22 cellular contexts compared by ENCODE assay signal in the genomic region with DNA sequence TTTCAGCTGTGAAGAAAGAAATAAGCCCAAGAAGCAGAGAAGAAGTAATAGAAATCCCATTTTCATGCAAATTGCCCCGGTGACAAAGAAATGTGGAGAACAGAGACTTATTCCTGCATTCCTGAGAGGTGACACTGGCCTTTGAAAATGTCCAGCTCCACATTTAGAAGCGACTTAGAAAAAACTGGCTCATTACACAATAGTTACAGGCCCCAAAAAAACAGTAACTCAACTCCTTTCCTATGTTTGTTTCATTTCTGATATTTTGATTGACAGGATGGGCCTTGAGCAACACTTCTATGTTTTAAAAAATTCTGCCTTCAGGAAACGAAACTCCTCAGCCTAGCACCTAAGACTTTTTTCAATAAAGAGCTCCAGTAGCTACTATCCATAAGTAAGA.
DNase-seq lines count a peak whose midpoint lies in the region; ATAC-seq, FAIRE-seq and TF ChIP-seq lines count a peak whose summit lies in the region.
"Had no signal": no experiment of that assay in that cellular context is flagged by ENCODE, and none has a peak within 500 bp of the region (broad histone marks: within the 10 kb centered on the region; RNA-seq: fewer than 3 reads in every experiment).

No MANE protein-coding gene starts in this region.

- H4K20me1 ChIP-seq in GM23338 (replicated peaks; ENCODE audit: insufficient read depth): no peaks in the 10 kb centered on the region
- H4K20me1 ChIP-seq in SK-N-SH (ENCODE audit: insufficient read depth): no peaks in the 10 kb centered on the region

- peaks cover 5% of the 10 kb centered on the region; the same call in 1 of the 3 replicates for H3K36me3 Mint-ChIP-seq in GM23338 (ENCODE audit: low read depth)
- H3K36me3 Mint-ChIP-seq: memory B cell, T-cell had no signal

- TF ChIP-seq CTCF in GM23338 (conservative IDR thresholded peaks at IDR 0.05; ENCODE audit: low read depth in 2 of 2) (no peak), bronchial epithelial cell (IDR thresholded peaks at IDR 0.05; ENCODE audit: insufficient read depth, low read length, severe bottlenecking) (no peak), SK-N-SH (IDR thresholded peaks at IDR 0.05) (no peak), gastrocnemius medialis (IDR thresholded peaks at IDR 0.05 in 4 of 5, conservative IDR thresholded peaks at IDR 0.05 in 1 of 5) (no peak)

- no peak overlapping the region for H3K4me3 Mint-ChIP-seq in GM23338
- H3K4me3 Mint-ChIP-seq: memory B cell, T-cell had no signal

- intact Hi-C loops in gastrocnemius medialis (cut with DNase I; ENCODE audit: low total_unique reads): no loop called here

- no peak overlapping the region for H2BK120ac ChIP-seq in trophoblast cell (ENCODE audit: insufficient read depth, low read length, poor library complexity)

- H3K4me1 ChIP-seq in GM23338 (ENCODE audit: insufficient read depth) (no peaks in the 10 kb centered on the region; the same call in 1 of the 2 replicates), trophoblast cell (ENCODE audit: control insufficient read depth in 1 of 2, insufficient read depth in 2 of 2, low read length in 2 of 2) (peaks cover 3 to 10% of the 10 kb centered on the region in 2 experiments), SK-N-SH (ENCODE audit: control insufficient read depth in 1 of 2, insufficient read depth in 2 of 2, low read depth in 1 of 2, low read length in 1 of 2) (no peaks in the 10 kb centered on the region), gastrocnemius medialis (no peaks in the 10 kb centered on the region)
- H3K4me1 ChIP-seq: colonic mucosa had no signal

- ATAC-seq in GM23338 (no peak), gastrocnemius medialis (no peak)
- ATAC-seq: K562, sciatic nerve, T-cell had no signal

- H2AFZ ChIP-seq in GM23338 (no peak overlapping the region), trophoblast cell (ENCODE audit: insufficient read depth, low read length, poor library complexity) (no peak overlapping the region), SK-N-SH (ENCODE audit: low read depth) (no peak overlapping the region)

- no peak overlapping the region for H2AK5ac ChIP-seq in trophoblast cell (ENCODE audit: low read length)

- H3K14ac ChIP-seq in trophoblast cell (ENCODE audit: low read length): no peak overlapping the region

- no peaks in the 10 kb centered on the region for H3K27me3 ChIP-seq in GM23338 (ENCODE audit: insufficient read depth)
- no peaks in the 10 kb centered on the region for H3K27me3 ChIP-seq in bronchial epithelial cell (ENCODE audit: control insufficient read depth, insufficient read depth, low read length)
- no peaks in the 10 kb centered on the region for H3K27me3 ChIP-seq in trophoblast cell (ENCODE audit: insufficient read depth, low read length)
- no peaks in the 10 kb centered on the region for H3K27me3 ChIP-seq in SK-N-SH (ENCODE audit: insufficient read depth)
- no peaks in the 10 kb centered on the region for H3K27me3 ChIP-seq in gastrocnemius medialis
- H3K27me3 ChIP-seq: colonic mucosa had no signal

- H3K4me2 ChIP-seq in GM23338 (no peak overlapping the region), trophoblast cell (ENCODE audit: low read length) (no peak overlapping the region), SK-N-SH (no peak overlapping the region)

- no peak overlapping the region for H2BK5ac ChIP-seq in trophoblast cell (ENCODE audit: low read depth, low read length, poor library complexity)

- H4K91ac ChIP-seq in trophoblast cell (ENCODE audit: low read depth, low read length): no peak overlapping the region

- H4K8ac ChIP-seq in trophoblast cell (ENCODE audit: low read depth, low read length): no peak overlapping the region

- no peak overlapping the region for H3K27ac ChIP-seq in GM23338 (ENCODE audit: low read depth)
- peak overlapping the region; percentile 31 for H3K27ac ChIP-seq in trophoblast cell (ENCODE audit: low read depth, low read length)
- H3K27ac ChIP-seq in SK-N-SH (ENCODE audit: low read depth in 2 of 2, low read length in 1 of 2): no peak overlapping the region
- H3K27ac ChIP-seq in gastrocnemius medialis: no peak overlapping the region
- H3K27ac ChIP-seq: C4-2B, colonic mucosa, thoracic aorta had no signal

- TF ChIP-seq EP300 in SK-N-SH (IDR thresholded peaks at IDR 0.05; ENCODE audit: borderline replicate concordance in 1 of 2, low read depth in 1 of 2, low read length in 1 of 2): no peak

- in situ Hi-C loops in gastrocnemius medialis (cut with MboI; ENCODE audit: low sequenced_read_pairs in 4 of 4): no loop called here

- no peak overlapping the region for H3K18ac ChIP-seq in trophoblast cell (ENCODE audit: low read length)

- H3K4ac ChIP-seq in trophoblast cell (ENCODE audit: low read depth, low read length): no peak overlapping the region

- peaks cover 5% of the 10 kb centered on the region for H3K9me2 ChIP-seq in GM23338 (ENCODE audit: insufficient read depth)
- no peaks in the 10 kb centered on the region for H3K9me2 ChIP-seq in SK-N-SH

- CTCF ChIA-PET in SK-N-SH (lab: Yijun Ruan, JAX): no interaction called here

- H3K9ac ChIP-seq in trophoblast cell (ENCODE audit: low read length) (no peak overlapping the region), SK-N-SH (no peak overlapping the region)

- peaks cover 2% of the 10 kb centered on the region for H3K27me3 Mint-ChIP-seq in GM23338 (ENCODE audit: insufficient read depth, low read depth, poor library complexity)
- H3K27me3 Mint-ChIP-seq: memory B cell, T-cell had no signal

- TF ChIP-seq RAD21 in SK-N-SH (IDR thresholded peaks at IDR 0.05; ENCODE audit: low read length): no peak

- DNase-seq in GM23338 (ENCODE audit: low spot score) (peak; percentile 34), NOMO-1 (lab: John Stamatoyannopoulos, UW; ENCODE audit: unreplicated experiment in 2 of 2) (peak; percentile 87 to 92), bronchial epithelial cell (ENCODE audit: low read depth) (peak; percentile 8), trophoblast cell (no peak), SK-N-SH (no peak), GM12891 (ENCODE audit: insufficient read length, low spot score) (no peak), Kasumi-1 (lab: John Stamatoyannopoulos, UW) (no peak), gastrocnemius medialis (no peak)
- DNase-seq: activated gamma-delta T cell; anterior cingulate cortex; colonic mucosa; DMS53; H7; NCI-H1436 treated with DMSO at 0.1 percent for 48 hours; NCI-H2227 treated with DMSO at 0.1 percent for 48 hours; stimulated activated CD4-positive, alpha-beta T cell treated with anti-CD3 and anti-CD28 coated beads, Interleukin-2, amount 100 ng/mL, for 48 hours; T-cell had no signal

- no peak overlapping the region for H3K27ac Mint-ChIP-seq in GM23338
- H3K27ac Mint-ChIP-seq: memory B cell, T-cell had no signal

- TF ChIP-seq POLR2A in GM12891 (IDR thresholded peaks at IDR 0.05; ENCODE audit: low read depth, low read length) (no peak), gastrocnemius medialis (IDR thresholded peaks at IDR 0.05) (no peak)

- FAIRE-seq in bronchial epithelial cell (lab: Jason Lieb, UNC) (no peak), GM12891 (lab: Jason Lieb, UNC) (no peak)
- FAIRE-seq: K562 had no signal

- H4K12ac ChIP-seq in trophoblast cell (ENCODE audit: low read depth, low read length): no peak overlapping the region

- no peaks in the 10 kb centered on the region for H3K36me3 ChIP-seq in GM23338 (ENCODE audit: insufficient read depth)
- H3K36me3 ChIP-seq in bronchial epithelial cell (ENCODE audit: control insufficient read depth, insufficient read depth, low read length): no peaks in the 10 kb centered on the region
- no peaks in the 10 kb centered on the region for H3K36me3 ChIP-seq in trophoblast cell (ENCODE audit: control insufficient read depth in 1 of 2, insufficient read depth in 2 of 2, low read length in 2 of 2)
- H3K36me3 ChIP-seq in SK-N-SH (replicated peaks in 1 of 2; ENCODE audit: control insufficient read depth in 1 of 2, insufficient read depth in 2 of 2, low read length in 1 of 2): no peaks in the 10 kb centered on the region
- H3K36me3 ChIP-seq in gastrocnemius medialis: no peaks in the 10 kb centered on the region
- H3K36me3 ChIP-seq: colonic mucosa, thoracic aorta had no signal

- no peaks in the 10 kb centered on the region for H3F3A ChIP-seq in GM23338 (replicated peaks; ENCODE audit: low read depth)
- no peaks in the 10 kb centered on the region for H3F3A ChIP-seq in SK-N-SH (replicated peaks; ENCODE audit: insufficient read depth)

- no CpG with 5 or more reads among the region's 3 CpGs for WGBS in trophoblast cell (ENCODE audit: extremely low coverage, insufficient coverage, insufficient read length)
- 15% methylated on average over 3 of the region's 3 CpGs for WGBS in SK-N-SH (ENCODE audit: low lambda C conversion rate)

- H3K4me1 Mint-ChIP-seq in GM23338: peaks cover 8% of the 10 kb centered on the region; the same call in 2 of the 3 replicates
- H3K4me1 Mint-ChIP-seq: memory B cell, T-cell had no signal

- peaks cover 1% of the 10 kb centered on the region for H3K79me1 ChIP-seq in trophoblast cell (ENCODE audit: low read length)

- H2BK12ac ChIP-seq in trophoblast cell (ENCODE audit: low read length): no peak overlapping the region

- peaks cover 3% of the 10 kb centered on the region; the same call in 1 of the 3 replicates for H3K9me3 Mint-ChIP-seq in GM23338

- H3K9me3 ChIP-seq in trophoblast cell (ENCODE audit: insufficient read depth, low read depth, low read length) (no peaks in the 10 kb centered on the region), SK-N-SH (no peaks in the 10 kb centered on the region), gastrocnemius medialis (no peaks in the 10 kb centered on the region)
- H3K9me3 ChIP-seq: colonic mucosa, thoracic aorta had no signal

- H3K79me2 ChIP-seq in GM23338 (replicated peaks; ENCODE audit: insufficient read depth): no peaks in the 10 kb centered on the region
- H3K79me2 ChIP-seq in trophoblast cell (ENCODE audit: control insufficient read depth, insufficient read depth, low read length, poor library complexity): no peaks in the 10 kb centered on the region
- no peaks in the 10 kb centered on the region for H3K79me2 ChIP-seq in SK-N-SH (ENCODE audit: insufficient read depth)

- H3K4me3 ChIP-seq in GM23338 (no peak overlapping the region), bronchial epithelial cell (ENCODE audit: low read depth, low read length) (no peak overlapping the region), trophoblast cell (ENCODE audit: low read depth, low read length) (no peak overlapping the region), SK-N-SH (ENCODE audit: low read depth in 2 of 2, low read length in 1 of 2) (no peak overlapping the region), gastrocnemius medialis (no peak overlapping the region)
- H3K4me3 ChIP-seq: colonic mucosa, K562, thoracic aorta had no signal

- POLR2A ChIA-PET in SK-N-SH (lab: Yijun Ruan, JAX): no interaction called here

- no peak overlapping the region for H3K23ac ChIP-seq in trophoblast cell (ENCODE audit: low read length)

TF ChIP-seq in GM23338, 12 proteins besides CTCF, POLR2A, EP300 and RAD21 (continues in another document):
- TF ChIP-seq EZH2 (IDR thresholded peaks at IDR 0.05; ENCODE audit: low read depth, unreplicated experiment) (no peak), ZNF114 (CRISPR knock-in tag; IDR thresholded peaks at IDR 0.05) (no peak)

TF ChIP-seq in SK-N-SH, 30 proteins besides CTCF, POLR2A, EP300 and RAD21 (continues in another document):
- TF ChIP-seq RFX5 (IDR thresholded peaks at IDR 0.05; ENCODE audit: low read length): no peak

TF ChIP-seq in GM12891, 5 proteins besides CTCF, POLR2A, EP300 and RAD21 (continues in another document):
- TF ChIP-seq TAF1 (IDR thresholded peaks at IDR 0.05; ENCODE audit: low read depth, low read length) (no peak), PAX5 (IDR thresholded peaks at IDR 0.05; ENCODE audit: insufficient read depth, low read length, severe bottlenecking) (no peak)

Comparison
In these comparisons a context has a peak if more than half of its experiments do, and no peak if none do; other contexts are left out.
1. DNase-seq: peak in GM23338 (single experiment), NOMO-1 (2 of 2) and bronchial epithelial cell (single experiment); none in trophoblast cell (0 of 2), SK-N-SH (single experiment), GM12891 (single experiment), Kasumi-1 (0 of 2) and gastrocnemius medialis (0 of 2).